Comparison of ENCODE assay signal across 20 cellular contexts in the genomic region with DNA sequence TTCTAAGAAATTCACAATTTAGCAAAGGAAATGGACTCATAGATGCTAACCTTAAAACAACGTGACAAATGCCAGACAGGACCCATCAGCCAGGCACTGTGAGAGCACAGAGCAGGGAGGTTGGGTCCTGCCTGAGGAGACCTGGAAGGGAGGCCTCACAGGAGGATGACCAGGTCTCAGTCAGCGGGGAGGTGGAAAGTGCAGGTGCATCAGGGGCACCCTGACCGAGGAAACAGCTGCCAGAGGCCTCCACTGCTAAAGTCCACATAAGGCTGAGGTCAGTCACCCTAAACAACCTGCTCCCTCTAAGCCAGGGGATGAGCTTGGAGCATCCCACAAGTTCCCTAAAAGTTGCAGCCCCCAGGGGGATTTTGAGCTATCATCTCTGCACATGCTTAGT.
"Had no signal": no experiment of that assay in that cellular context is flagged by ENCODE, and none has a peak within 500 bp of the region (broad histone marks: within the 10 kb centered on the region; RNA-seq: fewer than 3 reads in every experiment).

No MANE protein-coding gene starts in this region.

- ATAC-seq: mucosa of descending colon, psoas muscle, right cardiac atrium had no signal

- H3K27ac ChIP-seq: dorsolateral prefrontal cortex, ovary, psoas muscle, skin epidermis, thoracic aorta, tibial nerve, upper lobe of left lung had no signal

- H3K36me3 ChIP-seq: ovary had no signal

- DNase-seq: dorsolateral prefrontal cortex; effector CD4-positive, alpha-beta T cell; hypothalamus; immature natural killer cell; mesenchymal stem cell; mucosa of descending colon; naive B cell; nephron progenitor cell; occipital lobe; ovary; psoas muscle; right cardiac atrium; stimulated activated CD4-positive, alpha-beta T cell treated with anti-CD3 and anti-CD28 coated beads, Interleukin-15, amount 100 ng/mL, for 24 hours; stimulated activated CD4-positive, alpha-beta T cell treated with anti-CD3 and anti-CD28 coated beads, Interleukin-2, amount 100 ng/mL, for 48 hours; stimulated activated naive CD4-positive, alpha-beta T cell treated with Interleukin-2 at 50 U/mL for 16 hours; upper lobe of left lung had no signal

- H3K4me3 ChIP-seq: dorsolateral prefrontal cortex, mucosa of descending colon, ovary, psoas muscle, skin epidermis, thoracic aorta, tibial nerve, upper lobe of left lung had no signal

- H3K27ac Mint-ChIP-seq: immature natural killer cell, mesothelial cell of epicardium, naive B cell, nephron progenitor cell had no signal

- H3K27me3 ChIP-seq: ovary, tibial nerve, upper lobe of left lung had no signal

- H3K36me3 Mint-ChIP-seq: immature natural killer cell, naive B cell had no signal

- H3K4me1 Mint-ChIP-seq: immature natural killer cell, naive B cell had no signal

- H3K9me3 ChIP-seq: mucosa of descending colon, ovary, psoas muscle, thoracic aorta, tibial nerve, upper lobe of left lung had no signal

- H3K4me1 ChIP-seq: psoas muscle had no signal

- H3K4me3 Mint-ChIP-seq: immature natural killer cell, mesothelial cell of epicardium, naive B cell, nephron progenitor cell had no signal

- H3K9me3 Mint-ChIP-seq: immature natural killer cell, mesothelial cell of epicardium, naive B cell, nephron progenitor cell had no signal
